Comparison of ENCODE assay signal across 8 cellular contexts in genomic region chr7:3301831-3302618, GRCh38. TPM values are rescaled to one million over a fixed set of nuclear protein-coding genes. Genes with fewer than 3 reads are reported as not detected.
A peak's percentile ranks its signal among the peaks of the same experiment; 100 is the strongest.
DNase-seq lines count a peak whose midpoint lies in the region; ATAC-seq and TF ChIP-seq lines count a peak whose summit lies in the region.

No MANE protein-coding gene starts in this region.

- H3K27ac Mint-ChIP-seq in activated T-cell treated with anti-CD3 and anti-CD28 coated beads, Interleukin-2, amount 50 U/mL, for 24 hours, result peak overlapping the region; percentile 56

- H3K4me1 Mint-ChIP-seq in activated T-cell treated with anti-CD3 and anti-CD28 coated beads, Interleukin-2, amount 50 U/mL, for 24 hours (ENCODE audit: low read depth), result peaks cover 18% of the 10 kb centered on the region

- H3K36me3 ChIP-seq in osteoblast (ENCODE audit: insufficient read depth, low read length) (no peaks in the 10 kb centered on the region), MG63 (no peaks in the 10 kb centered on the region)

- peaks cover 39% of the 10 kb centered on the region for H3K27me3 Mint-ChIP-seq in activated T-cell treated with anti-CD3 and anti-CD28 coated beads, Interleukin-2, amount 50 U/mL, for 24 hours

- H3K27me3 ChIP-seq in osteoblast (ENCODE audit: insufficient read depth, low read length), result peaks cover 24% of the 10 kb centered on the region
- H3K27me3 ChIP-seq in MG63, result peaks cover 28% of the 10 kb centered on the region

- TF ChIP-seq CTCF in osteoblast (IDR thresholded peaks at IDR 0.05; ENCODE audit: extremely low read depth, low read depth, low read length), result no peak

- H3K4me3 ChIP-seq in osteoblast (ENCODE audit: insufficient read depth, low read length) (no peak overlapping the region), MG63 (no peak overlapping the region)

- DNase-seq in DMS 273 treated with DMSO at 0.1 percent for 48 hours (lab: John Stamatoyannopoulos, UW) (peak; percentile 64), NCI-H2171 (lab: John Stamatoyannopoulos, UW) (peak; percentile 59), globus pallidus (ENCODE audit: low spot score) (peak; percentile 33), osteoblast (ENCODE audit: insufficient read length, low spot score, missing footprints) (no peak), MG63 (no peak)
- DNase-seq in activated T-cell treated with anti-CD3 and anti-CD28 coated beads, Interleukin-2, amount 50 U/mL, for 24 hours, result peak; percentile 41

- H4K20me1 ChIP-seq in osteoblast (ENCODE audit: insufficient read depth, low read length), result no peaks in the 10 kb centered on the region

- no peaks in the 10 kb centered on the region for H3K4me1 ChIP-seq in osteoblast (ENCODE audit: insufficient read depth, low read length)

- peak overlapping the region; percentile 26 for H2AFZ ChIP-seq in osteoblast (ENCODE audit: low read length)

- ATAC-seq in HG03097 (IDR thresholded peaks at IDR 0.05; ENCODE audit: low FRiP score, unreplicated experiment) (no peak), HG02763 (IDR thresholded peaks at IDR 0.05; ENCODE audit: unreplicated experiment) (no peak)

- peak overlapping the region; percentile 36 for H3K4me2 ChIP-seq in osteoblast (ENCODE audit: insufficient read depth, low read length)

- H3K36me3 Mint-ChIP-seq in activated T-cell treated with anti-CD3 and anti-CD28 coated beads, Interleukin-2, amount 50 U/mL, for 24 hours (ENCODE audit: low read depth), result no peaks in the 10 kb centered on the region

- no peak overlapping the region for H3K27ac ChIP-seq in osteoblast (ENCODE audit: low read depth, low read length)

- no peaks in the 10 kb centered on the region for H3K9me3 Mint-ChIP-seq in activated T-cell treated with anti-CD3 and anti-CD28 coated beads, Interleukin-2, amount 50 U/mL, for 24 hours

- H3K9me3 ChIP-seq in osteoblast (ENCODE audit: low read depth, low read length) (no peaks in the 10 kb centered on the region), MG63 (no peaks in the 10 kb centered on the region)

- H3K79me2 ChIP-seq in osteoblast (ENCODE audit: insufficient read depth, low read length), result no peaks in the 10 kb centered on the region

- H3K4me3 Mint-ChIP-seq in activated T-cell treated with anti-CD3 and anti-CD28 coated beads, Interleukin-2, amount 50 U/mL, for 24 hours, result peak overlapping the region; percentile 71

RNA-seq across cellular contexts. Expression of gene SDK1, which starts 1.0 kb away (rescaled TPM):
- under 0.01 and 0.36 TPM in 2 replicates for total RNA-seq in osteoblast
- total RNA-seq in MG63 (2014; rRNA removed; shearing (Covaris generic); ENCODE audit: low replicate concordance), result 1.1 TPM in 1 of 2 replicates, not detected in the other

Comparison
In these comparisons a context has a peak if more than half of its experiments do, and no peak if none do; other contexts are left out.
1. DNase-seq: peak in DMS 273 treated with DMSO at 0.1 percent for 48 hours (single experiment), NCI-H2171 (single experiment), activated T-cell treated with anti-CD3 and anti-CD28 coated beads, Interleukin-2, amount 50 U/mL, for 24 hours (single experiment) and globus pallidus (single experiment); none in osteoblast (single experiment) and MG63 (single experiment).